Comparison of ENCODE assay signal across 8 cellular contexts in genomic region chrX:123962794-123963373, GRCh38. TPM values are rescaled to one million over a fixed set of nuclear protein-coding genes. Genes with fewer than 3 reads are reported as not detected.
DNase-seq lines count a peak whose midpoint lies in the region; ATAC-seq, FAIRE-seq and TF ChIP-seq lines count a peak whose summit lies in the region.

No MANE protein-coding gene starts in this region.

- no peak for TF ChIP-seq POLR2A in A549 (IDR thresholded peaks at IDR 0.05; ENCODE audit: low read length)
- peak; percentile 47 for TF ChIP-seq POLR2A in breast epithelium (IDR thresholded peaks at IDR 0.05)

- peak overlapping the region; percentile 91 for H3K4me2 ChIP-seq in A549

- CTCF ChIA-PET in A549 (lab: Yijun Ruan, JAX), result interaction anchor here (1.0 to 1.2 kb wide), 3 partner anchors 8 to 14 kb away, joined by 3 to 5 read pairs (median 3); no protein-coding TSS in a partner anchor

- H3K36me3 ChIP-seq in breast epithelium, result no peaks in the 10 kb centered on the region

- H3K4me3 ChIP-seq in A549 (peak overlapping the region; percentile 94), breast epithelium (peak overlapping the region; percentile 69 to 85 (median 74)), skin epidermis (peak overlapping the region; percentile 52 to 75 (median 63))

- no peak for TF ChIP-seq RAD21 in A549 (conservative IDR thresholded peaks at IDR 0.05 in 1 of 2, IDR thresholded peaks at IDR 0.05 in 1 of 2)

- H3K9me3 ChIP-seq in A549, result no peaks in the 10 kb centered on the region
- H3K9me3 ChIP-seq in breast epithelium, result no peaks in the 10 kb centered on the region

- DNase-seq in A549 (ENCODE audit: low read depth in 1 of 2, low spot score in 1 of 2) (peak; percentile 83 to 94), NCI-H2196 (lab: John Stamatoyannopoulos, UW; ENCODE audit: unreplicated experiment) (peak; percentile 78), breast epithelium (ENCODE audit: low spot score in 2 of 2) (peak; percentile 86 to 92), iPS-NIHi11 (ENCODE audit: low spot score) (peak; percentile 87)

- intact Hi-C loops in breast epithelium (cut with DNase I; ENCODE audit: low total_unique reads), result no loop called here

- under 1% methylated on average over 22 of the region's 22 CpGs for WGBS in A549 (ENCODE audit: missing lambda C conversion rate)

- ATAC-seq in A549 (peak; percentile 73 to 77), GM18870 (IDR thresholded peaks at IDR 0.05; ENCODE audit: unreplicated experiment) (peak; percentile 74), HG03139 (IDR thresholded peaks at IDR 0.05; ENCODE audit: unreplicated experiment) (peak; percentile 48)

- H3K27me3 ChIP-seq in breast epithelium, result no peaks in the 10 kb centered on the region

- POLR2A ChIA-PET in A549 (lab: Yijun Ruan, JAX), result interaction anchor here (0.6 to 1.3 kb wide), 5 partner anchors 10 to 320 kb away, joined by 3 to 5 read pairs (median 3); partner anchors contain the start of gene XIAP

- H3K27ac ChIP-seq in A549 (peak overlapping the region; percentile 100), VCaP (peak overlapping the region; percentile 87), breast epithelium (peak overlapping the region; percentile 98 to 99), skin epidermis (peak overlapping the region; percentile 18 to 100 (median 99))

- no peak for TF ChIP-seq EP300 in A549 (IDR thresholded peaks at IDR 0.05)

- peak; percentile 49 for FAIRE-seq in A549 (lab: Jason Lieb, UNC)

- peaks cover 20% of the 10 kb centered on the region for H3K4me1 ChIP-seq in A549
- H3K4me1 ChIP-seq in breast epithelium, result no peaks in the 10 kb centered on the region

- TF ChIP-seq CTCF in A549 (IDR thresholded peaks at IDR 0.05) (no peak), VCaP (conservative IDR thresholded peaks at IDR 0.05) (no peak), breast epithelium (IDR thresholded peaks at IDR 0.05) (no peak)

TF ChIP-seq in A549, 52 proteins besides CTCF, POLR2A, EP300 and RAD21:
- TF ChIP-seq HOXA7 (CRISPR knock-in tag; IDR thresholded peaks at IDR 0.05) (no peak), SREBF2 (IDR thresholded peaks at IDR 0.05) (no peak), CEBPB (IDR thresholded peaks at IDR 0.05) (no peak), HEYL (CRISPR knock-in tag; IDR thresholded peaks at IDR 0.05) (no peak), EHMT2 (IDR thresholded peaks at IDR 0.05; ENCODE audit: low read depth) (no peak), E2F6 (IDR thresholded peaks at IDR 0.05; ENCODE audit: borderline replicate concordance, low read depth) (no peak), FOSL2 (IDR thresholded peaks at IDR 0.05) (no peak), FOSL2 (CRISPR knock-in tag; IDR thresholded peaks at IDR 0.05) (peak; percentile 39; the same call in 1 of the 2 replicates), HDAC2 (IDR thresholded peaks at IDR 0.05) (no peak), MYC (IDR thresholded peaks at IDR 0.05; ENCODE audit: borderline replicate concordance, low read length) (no peak), TP53 (CRISPR knock-in tag; IDR thresholded peaks at IDR 0.05) (peak; percentile 81), RFX5 (IDR thresholded peaks at IDR 0.05) (no peak), MAFK (IDR thresholded peaks at IDR 0.05; ENCODE audit: partially characterized antibody) (peak; percentile 90), KDM1A (IDR thresholded peaks at IDR 0.05; ENCODE audit: low read depth) (no peak), CHD4 (IDR thresholded peaks at IDR 0.05; ENCODE audit: borderline replicate concordance) (no peak), RNF2 (IDR thresholded peaks at IDR 0.05; ENCODE audit: borderline replicate concordance, low read depth) (no peak), USF2 (IDR thresholded peaks at IDR 0.05) (no peak), NFE2L2 (conservative IDR thresholded peaks at IDR 0.05; ENCODE audit: low read length) (no peak), MAX (IDR thresholded peaks at IDR 0.05) (peak; percentile 54), ATOH8 (CRISPR knock-in tag; IDR thresholded peaks at IDR 0.05; ENCODE audit: low read depth) (no peak), RCOR1 (IDR thresholded peaks at IDR 0.05; ENCODE audit: low read depth, low read length) (no peak), HES2 (IDR thresholded peaks at IDR 0.05) (no peak), ZC3H11A (IDR thresholded peaks at IDR 0.05) (no peak), RARB (CRISPR knock-in tag; IDR thresholded peaks at IDR 0.05) (no peak), ESRRA (IDR thresholded peaks at IDR 0.05; ENCODE audit: borderline replicate concordance, low read length) (no peak), ZFP36 (IDR thresholded peaks at IDR 0.05; ENCODE audit: borderline replicate concordance, partially characterized antibody) (no peak), JUN (IDR thresholded peaks at IDR 0.05) (peak; percentile 40 to 58; a peak in 3 of 5 replicates), POLR2AphosphoS2 (conservative IDR thresholded peaks at IDR 0.05; ENCODE audit: low read length) (no peak)
- TF ChIP-seq, protein P1, sequence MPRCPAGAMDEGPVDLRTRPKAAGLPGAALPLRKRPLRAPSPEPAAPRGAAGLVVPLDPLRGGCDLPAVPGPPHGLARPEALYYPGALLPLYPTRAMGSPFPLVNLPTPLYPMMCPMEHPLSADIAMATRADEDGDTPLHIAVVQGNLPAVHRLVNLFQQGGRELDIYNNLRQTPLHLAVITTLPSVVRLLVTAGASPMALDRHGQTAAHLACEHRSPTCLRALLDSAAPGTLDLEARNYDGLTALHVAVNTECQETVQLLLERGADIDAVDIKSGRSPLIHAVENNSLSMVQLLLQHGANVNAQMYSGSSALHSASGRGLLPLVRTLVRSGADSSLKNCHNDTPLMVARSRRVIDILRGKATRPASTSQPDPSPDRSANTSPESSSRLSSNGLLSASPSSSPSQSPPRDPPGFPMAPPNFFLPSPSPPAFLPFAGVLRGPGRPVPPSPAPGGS (IDR thresholded peaks at IDR 0.05), result no peak

RNA-seq across cellular contexts. Expression of gene STAG2, which starts 1.4 kb away (rescaled TPM):
- 67.3 and 92.8 TPM in 2 replicates for polyA plus RNA-seq in A549 (2011; rRNA removed)
- 11.2 and 12.0 TPM in 2 replicates for polyA plus RNA-seq in A549 (2012; cell fraction: cytosol; rRNA removed)
- polyA plus RNA-seq in A549 (2012; cell fraction: nucleus; rRNA removed), result 7.9 and 10.0 TPM in 2 replicates
- polyA plus RNA-seq in A549 (2017; fragmentation: RNase III; extraction: RNeasy Plus Mini Kit Qiagen cat#74134 plus additional on column Dnase treatment), result 45.5 to 49.5 TPM (median 46.2 TPM) in 3 replicates
- 45.4 and 48.3 TPM in 2 replicates for polyA minus RNA-seq in A549 (2011; rRNA and poly(A)+ RNA removed)
- 100 to 1,000 TPM in 1 of 3 donors, 10 to 100 TPM in 2; 79.2 to 114 (median 83.2) TPM for total RNA-seq in breast epithelium

Comparison
In these comparisons a context has a peak if more than half of its experiments do, and no peak if none do; other contexts are left out.
1. Peak in every context shown above with its lines: DNase-seq, ATAC-seq, H3K4me3 ChIP-seq and H3K27ac ChIP-seq.